Comparison of ENCODE assay signal across 24 cellular contexts in the genomic region with DNA sequence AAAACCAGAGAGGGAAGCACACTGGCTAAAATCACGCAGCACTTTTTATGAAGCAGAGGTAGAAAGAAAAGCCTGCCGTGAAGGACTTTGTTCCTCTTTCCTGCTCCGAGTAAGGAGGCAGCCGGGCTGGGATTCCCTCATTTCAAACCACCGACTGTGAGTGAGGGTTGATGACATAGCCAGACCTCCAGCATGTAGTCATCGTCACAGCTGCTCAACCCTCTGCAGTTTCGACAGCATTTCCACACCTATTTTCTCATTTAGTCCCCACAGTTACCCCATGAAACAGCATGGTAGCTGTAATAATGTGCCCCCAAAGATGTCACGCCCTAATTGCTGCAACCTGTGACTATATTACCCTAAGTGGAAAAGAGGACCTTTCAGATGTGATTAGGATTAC. TPM values are rescaled to one million over a fixed set of nuclear protein-coding genes. Genes with fewer than 3 reads are reported as not detected.
DNase-seq lines count a peak whose midpoint lies in the region; ATAC-seq and TF ChIP-seq lines count a peak whose summit lies in the region.
"Had no signal": no experiment of that assay in that cellular context is flagged by ENCODE, and none has a peak within 500 bp of the region (broad histone marks: within the 10 kb centered on the region; RNA-seq: fewer than 3 reads in every experiment).

No MANE protein-coding gene starts in this region.

- H3K36me3 ChIP-seq in OCI-LY1 (ENCODE audit: insufficient read depth, low read length) = no peaks in the 10 kb centered on the region
- no peaks in the 10 kb centered on the region for H3K36me3 ChIP-seq in WERI-Rb-1
- no peaks in the 10 kb centered on the region for H3K36me3 ChIP-seq in neural progenitor cell
- H3K36me3 ChIP-seq: BLaER1 treated with 17β-estradiol and CSF1 and Interleukin-3, amounts not matched to agents 10 nM and 100 nM; Peyer's patch had no signal

- no peaks in the 10 kb centered on the region for H3K79me2 ChIP-seq in OCI-LY1 (ENCODE audit: insufficient read depth, low read length)
- no peaks in the 10 kb centered on the region for H3K79me2 ChIP-seq in neural progenitor cell (ENCODE audit: low read depth)

- H3K9me3 ChIP-seq in OCI-LY1 (ENCODE audit: low read length) (no peaks in the 10 kb centered on the region), WERI-Rb-1 (ENCODE audit: severe bottlenecking) (no peaks in the 10 kb centered on the region), neural progenitor cell (ENCODE audit: low read depth) (no peaks in the 10 kb centered on the region)
- H3K9me3 ChIP-seq: BLaER1 treated with 17β-estradiol and CSF1 and Interleukin-3, amounts not matched to agents 10 nM and 100 nM; Peyer's patch had no signal

- H3K4me2 ChIP-seq in OCI-LY1 (ENCODE audit: low read length) (no peak overlapping the region), neural progenitor cell (no peak overlapping the region)
- H3K4me2 ChIP-seq: BLaER1 treated with 17β-estradiol and CSF1 and Interleukin-3, amounts not matched to agents 10 nM and 100 nM; GM23338 had no signal

- H3K27me3 Mint-ChIP-seq in neural progenitor cell (ENCODE audit: insufficient read depth, low read depth) = peaks cover 2% of the 10 kb centered on the region
- H3K27me3 Mint-ChIP-seq in activated CD8-positive, alpha-beta memory T cell treated with anti-CD3 and anti-CD28 coated beads, Interleukin-2, amount 10 ng/mL, durations not matched to agents 7 days and 5 days = no peaks in the 10 kb centered on the region

- H3K27me3 ChIP-seq in HL-60 (ENCODE audit: insufficient read depth, poor library complexity, severe bottlenecking) = no peaks in the 10 kb centered on the region
- no peaks in the 10 kb centered on the region for H3K27me3 ChIP-seq in OCI-LY1 (ENCODE audit: insufficient read depth, low read length)
- no peaks in the 10 kb centered on the region for H3K27me3 ChIP-seq in WERI-Rb-1 (ENCODE audit: insufficient read depth, low read depth, severe bottlenecking)
- H3K27me3 ChIP-seq in foreskin keratinocyte = no peaks in the 10 kb centered on the region
- no peaks in the 10 kb centered on the region for H3K27me3 ChIP-seq in neural progenitor cell
- H3K27me3 ChIP-seq: BLaER1 treated with 17β-estradiol and CSF1 and Interleukin-3, amounts not matched to agents 10 nM and 100 nM; Peyer's patch had no signal

- no peak overlapping the region for H3K9ac ChIP-seq in OCI-LY1 (ENCODE audit: low read length)
- H3K9ac ChIP-seq in neural progenitor cell = no peak overlapping the region
- H3K9ac ChIP-seq: BLaER1 treated with 17β-estradiol and CSF1 and Interleukin-3, amounts not matched to agents 10 nM and 100 nM had no signal

- H3K9me3 Mint-ChIP-seq in neural progenitor cell = no peaks in the 10 kb centered on the region
- H3K9me3 Mint-ChIP-seq in activated CD8-positive, alpha-beta memory T cell treated with anti-CD3 and anti-CD28 coated beads, Interleukin-2, amount 10 ng/mL, durations not matched to agents 7 days and 5 days (ENCODE audit: low read depth) = no peaks in the 10 kb centered on the region
- H3K9me3 Mint-ChIP-seq: CD8-positive, alpha-beta T cell; GM23338 had no signal

- H3K9me2 ChIP-seq in OCI-LY1 (ENCODE audit: low read depth, low read length) = no peaks in the 10 kb centered on the region

- H3K4me3 ChIP-seq in HL-60 (replicated peaks; ENCODE audit: insufficient read depth, low read length) (no peak overlapping the region), NB4 (ENCODE audit: low read depth, low read length) (no peak overlapping the region), OCI-LY1 (ENCODE audit: low read depth, low read length, poor library complexity, severe bottlenecking) (no peak overlapping the region), WERI-Rb-1 (ENCODE audit: low read depth, low read length) (no peak overlapping the region), neural progenitor cell (no peak overlapping the region)
- H3K4me3 ChIP-seq: BLaER1 treated with 17β-estradiol and CSF1 and Interleukin-3, amounts not matched to agents 10 nM and 100 nM; GM23338; Peyer's patch had no signal

- H3K4me3 Mint-ChIP-seq in neural progenitor cell = no peak overlapping the region
- H3K4me3 Mint-ChIP-seq in activated CD8-positive, alpha-beta memory T cell treated with anti-CD3 and anti-CD28 coated beads, Interleukin-2, amount 10 ng/mL, durations not matched to agents 7 days and 5 days = no peak overlapping the region
- H3K4me3 Mint-ChIP-seq: CD8-positive, alpha-beta T cell; GM23338 had no signal

- no peak overlapping the region for H3K27ac Mint-ChIP-seq in neural progenitor cell
- H3K27ac Mint-ChIP-seq in activated CD8-positive, alpha-beta memory T cell treated with anti-CD3 and anti-CD28 coated beads, Interleukin-2, amount 10 ng/mL, durations not matched to agents 7 days and 5 days = no peak overlapping the region
- H3K27ac Mint-ChIP-seq: CD8-positive, alpha-beta T cell; GM23338 had no signal

- TF ChIP-seq POLR2A in NB4 (IDR thresholded peaks at IDR 0.05; ENCODE audit: extremely low read depth, insufficient read length) = no peak

- H4K20me1 ChIP-seq in OCI-LY1 (ENCODE audit: insufficient read depth, low read length) (no peaks in the 10 kb centered on the region), neural progenitor cell (ENCODE audit: low read depth) (no peaks in the 10 kb centered on the region)
- H4K20me1 ChIP-seq: BLaER1 treated with 17β-estradiol and CSF1 and Interleukin-3, amounts not matched to agents 10 nM and 100 nM had no signal

- TF ChIP-seq CTCF in HL-60 (IDR thresholded peaks at IDR 0.05; ENCODE audit: insufficient read depth, low read length) (no peak), NB4 (IDR thresholded peaks at IDR 0.05; ENCODE audit: low read depth, low read length) (no peak), OCI-LY1 (IDR thresholded peaks at IDR 0.05; ENCODE audit: low read length) (no peak), WERI-Rb-1 (IDR thresholded peaks at IDR 0.05; ENCODE audit: low read depth, low read length) (no peak), foreskin keratinocyte (conservative IDR thresholded peaks at IDR 0.05) (no peak), neural progenitor cell (IDR thresholded peaks at IDR 0.05) (no peak)

- H3F3A ChIP-seq in OCI-LY1 (ENCODE audit: insufficient read depth, low read length) (no peaks in the 10 kb centered on the region), neural progenitor cell (ENCODE audit: low read depth) (no peaks in the 10 kb centered on the region)

- H3K4me1 Mint-ChIP-seq in neural progenitor cell = no peaks in the 10 kb centered on the region
- H3K4me1 Mint-ChIP-seq in activated CD8-positive, alpha-beta memory T cell treated with anti-CD3 and anti-CD28 coated beads, Interleukin-2, amount 10 ng/mL, durations not matched to agents 7 days and 5 days = peaks cover 5% of the 10 kb centered on the region
- H3K4me1 Mint-ChIP-seq: GM23338 had no signal

- CTCF ChIA-PET in activated CD8-positive, alpha-beta memory T cell treated with anti-CD3 and anti-CD28 coated beads, Interleukin-2, amount 10 ng/mL, durations not matched to agents 7 days and 5 days (lab: Charles Lee) = no interaction called here

- H2AFZ ChIP-seq in OCI-LY1 (ENCODE audit: low read length) = no peak overlapping the region
- H2AFZ ChIP-seq in neural progenitor cell (replicated peaks) = no peak overlapping the region
- H2AFZ ChIP-seq: GM23338 had no signal

- H3K4me1 ChIP-seq in OCI-LY1 (ENCODE audit: insufficient read depth, low read length, severe bottlenecking) (peaks cover 38% of the 10 kb centered on the region), foreskin keratinocyte (no peaks in the 10 kb centered on the region), neural progenitor cell (no peaks in the 10 kb centered on the region)

- H3K36me3 Mint-ChIP-seq in neural progenitor cell = no peaks in the 10 kb centered on the region
- H3K36me3 Mint-ChIP-seq in activated CD8-positive, alpha-beta memory T cell treated with anti-CD3 and anti-CD28 coated beads, Interleukin-2, amount 10 ng/mL, durations not matched to agents 7 days and 5 days = no peaks in the 10 kb centered on the region
- H3K36me3 Mint-ChIP-seq: CD8-positive, alpha-beta T cell had no signal

- H3K27ac ChIP-seq in HL-60 (replicated peaks) = no peak overlapping the region
- H3K27ac ChIP-seq in OCI-LY1 (ENCODE audit: low read depth, low read length, poor library complexity, severe bottlenecking) = peak overlapping the region; percentile 12
- peak overlapping the region; percentile 80 for H3K27ac ChIP-seq in WERI-Rb-1
- no peak overlapping the region for H3K27ac ChIP-seq in foreskin keratinocyte
- no peak overlapping the region for H3K27ac ChIP-seq in neural progenitor cell
- H3K27ac ChIP-seq: BLaER1 treated with 17β-estradiol and CSF1 and Interleukin-3, amounts not matched to agents 10 nM and 100 nM; Peyer's patch had no signal

- DNase-seq in HL-60 (ENCODE audit: low read depth in 1 of 2, low spot score in 1 of 2) (peak; percentile 13 to 90), NB4 (ENCODE audit: low read depth) (peak; percentile 69), WERI-Rb-1 (peak; percentile 80), foreskin keratinocyte (no peak), neural progenitor cell (ENCODE audit: low spot score) (no peak)
- no peak for DNase-seq in activated CD8-positive, alpha-beta memory T cell treated with anti-CD3 and anti-CD28 coated beads, Interleukin-2, amount 10 ng/mL, durations not matched to agents 7 days and 5 days
- DNase-seq: 8988T; CD8-positive, alpha-beta T cell; HCEC 1CT; Karpas-422; NCI-H1092 treated with DMSO at 0.1 percent for 48 hours; NCI-H1436 treated with DMSO at 0.1 percent for 48 hours; NCI-H2029 treated with DMSO at 0.1 percent for 48 hours; NCI-H345; NCI-H524 treated with DMSO at 0.1 percent for 48 hours; Peyer's patch had no signal

- ATAC-seq in foreskin keratinocyte = no peak
- ATAC-seq in GM21723 (IDR thresholded peaks at IDR 0.05; ENCODE audit: unreplicated experiment) = no peak
- no peak for ATAC-seq in activated CD8-positive, alpha-beta memory T cell treated with anti-CD3 and anti-CD28 coated beads, Interleukin-2, amount 10 ng/mL, durations not matched to agents 7 days and 5 days
- ATAC-seq: CD8-positive, alpha-beta T cell; GM23338 had no signal

RNA-seq across cellular contexts. Expression of a gene that starts 35.3 kb away (rescaled TPM):
- total RNA-seq in foreskin keratinocyte (not detected in 2 replicates), neural progenitor cell (ENCODE audit: low replicate concordance) (not detected in 2 replicates)
- polyA plus RNA-seq in foreskin keratinocyte = not detected in 2 replicates
- total RNA-seq in activated CD8-positive, alpha-beta memory T cell treated with anti-CD3 and anti-CD28 coated beads, Interleukin-2, amount 10 ng/mL, durations not matched to agents 7 days and 5 days = not detected
- total RNA-seq: G401, HT1080, M059J, SK-MEL-5 had no signal

Comparison
In these comparisons a context has a peak if more than half of its experiments do, and no peak if none do; other contexts are left out.
1. DNase-seq: peak in HL-60 (2 of 2), NB4 (single experiment) and WERI-Rb-1 (single experiment); none in foreskin keratinocyte (0 of 2), neural progenitor cell (single experiment) and activated CD8-positive, alpha-beta memory T cell treated with anti-CD3 and anti-CD28 coated beads, Interleukin-2, amount 10 ng/mL, durations not matched to agents 7 days and 5 days (single experiment).
2. H3K27ac ChIP-seq: peak in OCI-LY1 (single experiment) and WERI-Rb-1 (single experiment); none in HL-60 (single experiment), foreskin keratinocyte (single experiment) and neural progenitor cell (single experiment).